In the genomic region with DNA sequence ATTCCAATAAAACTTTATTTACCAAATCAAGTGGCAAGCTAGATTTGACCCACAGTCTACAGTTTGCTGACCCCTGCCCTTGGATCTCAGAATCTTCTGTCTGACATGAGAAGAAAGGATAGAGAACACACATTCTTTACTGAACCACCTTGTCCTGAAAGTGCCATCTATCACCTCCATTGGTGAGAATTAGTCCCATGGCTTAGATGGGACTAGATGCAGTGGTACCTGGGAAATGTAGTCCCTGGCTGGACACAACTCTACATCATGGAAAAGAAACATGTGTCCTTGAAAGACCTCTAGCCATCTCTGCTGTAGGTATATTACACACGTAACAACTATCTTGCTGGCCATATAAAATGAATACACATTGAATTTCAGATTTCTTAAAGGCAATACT, we compare ENCODE assay signal across 1 cellular context.
TF ChIP-seq lines count a peak whose summit lies in the region.

No MANE protein-coding gene starts in this region.

TF ChIP-seq in GM23338, 12 proteins besides CTCF, POLR2A, EP300 and RAD21 (continued from another document):
- TF ChIP-seq ZNF462 (CRISPR knock-in tag; IDR thresholded peaks at IDR 0.05) = no peak
- TF ChIP-seq CREB1 (CRISPR knock-in tag; IDR thresholded peaks at IDR 0.05; ENCODE audit: low read depth) = no peak
